28 cellular contexts compared by ENCODE assay signal in genomic region chr9:111412280-111412679, GRCh38.
DNase-seq lines count a peak whose midpoint lies in the region; ATAC-seq and TF ChIP-seq lines count a peak whose summit lies in the region.
"Had no signal": no experiment of that assay in that cellular context is flagged by ENCODE, and none has a peak within 500 bp of the region (broad histone marks: within the 10 kb centered on the region; RNA-seq: fewer than 3 reads in every experiment).

No MANE protein-coding gene starts in this region.

- no CpG with 5 or more reads among the region's 4 CpGs for WGBS in H9 (ENCODE audit: extremely low coverage, insufficient read length, low lambda C conversion rate)

- no peaks in the 10 kb centered on the region for H3K27me3 ChIP-seq in H9 (ENCODE audit: insufficient read depth, low read length)
- H3K27me3 ChIP-seq: adrenal gland, BE2C, cardiac muscle cell, foreskin keratinocyte, sigmoid colon, SJSA1, upper lobe of right lung had no signal

- no peak overlapping the region for H3K4ac ChIP-seq in H9 (ENCODE audit: low read depth, low read length)

- H4K20me1 ChIP-seq in H9 (ENCODE audit: control insufficient read depth, insufficient read depth, insufficient read length): no peaks in the 10 kb centered on the region

- peaks cover 55 to 89% (median 81%) of the 10 kb centered on the region in 3 experiments for H3K36me3 Mint-ChIP-seq in H9 (ENCODE audit: insufficient read depth in 1 of 3, low read depth in 3 of 3)

- H3K9me3 Mint-ChIP-seq in H9: peaks cover 0 to 3% of the 10 kb centered on the region in 2 experiments; a peak in 2 of 5 replicates
- H3K9me3 Mint-ChIP-seq: activated T-cell treated with anti-CD3 and anti-CD28 coated beads, Interleukin-2, amount 50 U/mL, for 4 hours; stimulated activated naive CD8-positive, alpha-beta T cell treated with anti-CD3 and anti-CD28 coated beads, Interleukin-15, Interleukin-2, amounts not matched to agents 100 ng/mL and 50 ng/mL, for 24 hours; T-helper 1 cell treated with Interleukin-12 subunit alpha and Interleukin-12 subunit beta and Interleukin-4 antibody, amounts not matched to agents 30 μg/mL and 1 μg/mL, for 36 hours had no signal

- no peak overlapping the region for H3T11ph ChIP-seq in H9 (ENCODE audit: low read length)

- H3K79me2 ChIP-seq in H9 (ENCODE audit: insufficient read depth, low read length): no peaks in the 10 kb centered on the region

- no peak for ATAC-seq in GM18907 (IDR thresholded peaks at IDR 0.05; ENCODE audit: unreplicated experiment)
- ATAC-seq: activated T-cell treated with anti-CD3 and anti-CD28 coated beads, Interleukin-2, amount 50 U/mL, for 4 hours; foreskin keratinocyte; HCT116; upper lobe of right lung had no signal

- no peak overlapping the region for H2BK15ac ChIP-seq in H9 (ENCODE audit: low read depth, low read length)

- no peak overlapping the region for H3K14ac ChIP-seq in H9 (ENCODE audit: insufficient read depth, low read length)

- DNase-seq in H9: no peak
- peak in 39 of 61 donors; percentile 5 to 85 (median 46) for DNase-seq in caudate nucleus (lab: John Stamatoyannopoulos, UW)
- DNase-seq in hippocampal formation (lab: John Stamatoyannopoulos, UW): peak; percentile 57 to 81
- DNase-seq in substantia nigra (lab: John Stamatoyannopoulos, UW): peak in 39 of 49 donors; percentile 4 to 81 (median 43)
- DNase-seq in OCI-M1 (lab: John Stamatoyannopoulos, UW): no peak
- no peak for DNase-seq in SKM-1 (lab: John Stamatoyannopoulos, UW; ENCODE audit: unreplicated experiment)
- DNase-seq in NCI-H2171 (lab: John Stamatoyannopoulos, UW): no peak
- DNase-seq: activated CD4-positive, alpha-beta T cell treated with anti-CD3 and anti-CD28 coated beads for 4 hours; activated T-cell treated with anti-CD3 and anti-CD28 coated beads, Interleukin-2, amount 50 U/mL, for 4 hours; BE2C; COR-L47; effector CD4-positive, alpha-beta T cell; erythroblast; foreskin keratinocyte; islet precursor cell; Karpas-422; MV-4-11; NCI-H526 treated with DMSO at 0.1 percent for 48 hours; sigmoid colon; upper lobe of right lung had no signal

- H3K4me1 Mint-ChIP-seq in H9: peaks cover 8 to 14% of the 10 kb centered on the region in 2 experiments

- H2AK5ac ChIP-seq in H9 (ENCODE audit: insufficient read length, low read length): no peak overlapping the region

- H3K27ac ChIP-seq in H9 (ENCODE audit: insufficient read length, low read depth, low read length) (no peak overlapping the region), caudate nucleus (ENCODE audit: low read depth, low read length) (peak overlapping the region; percentile 93), substantia nigra (ENCODE audit: low read depth, low read length, poor library complexity, severe bottlenecking) (peak overlapping the region; percentile 89)
- H3K27ac ChIP-seq: adrenal gland, cardiac muscle cell, foreskin keratinocyte, sigmoid colon, SJSA1, upper lobe of right lung had no signal

- no peak overlapping the region for H3K9ac ChIP-seq in H9 (ENCODE audit: extremely low read depth, insufficient read length, low read length)

- no peak overlapping the region for H3K23ac ChIP-seq in H9 (ENCODE audit: insufficient read length, low read depth, low read length)

- no peak overlapping the region for H2BK12ac ChIP-seq in H9 (ENCODE audit: insufficient read length, low read depth, low read length)

- H4K8ac ChIP-seq in H9 (replicated peaks; ENCODE audit: insufficient read length, low read depth, low read length): no peak overlapping the region

- no peak overlapping the region for H3K18ac ChIP-seq in H9 (ENCODE audit: insufficient read length, low read depth, low read length)

- no peak overlapping the region for H2BK5ac ChIP-seq in H9 (ENCODE audit: insufficient read length, low read length)

- H2BK20ac ChIP-seq in H9 (ENCODE audit: low read depth, low read length, poor library complexity, severe bottlenecking): no peak overlapping the region

- no peak overlapping the region for H4K5ac ChIP-seq in H9 (ENCODE audit: insufficient read length, low read depth, low read length)

- no peak overlapping the region for H3K56ac ChIP-seq in H9 (ENCODE audit: insufficient read length, low read depth, low read length)

- no peaks in the 10 kb centered on the region for H3K79me1 ChIP-seq in H9 (ENCODE audit: insufficient read depth, low read depth, low read length, poor library complexity, severe bottlenecking)

- peak; percentile 17; the same call in 2 of the 3 replicates for TF ChIP-seq CTCF in H9 (conservative IDR thresholded peaks at IDR 0.05)

- no peak overlapping the region for H2AFZ ChIP-seq in H9 (ENCODE audit: low read length)

- H3K27ac Mint-ChIP-seq in H9: no peak overlapping the region
- H3K27ac Mint-ChIP-seq: progenitor cell of endocrine pancreas; stimulated activated naive CD8-positive, alpha-beta T cell treated with anti-CD3 and anti-CD28 coated beads, Interleukin-15, Interleukin-2, amounts not matched to agents 100 ng/mL and 50 ng/mL, for 24 hours; T-helper 1 cell treated with Interleukin-12 subunit alpha and Interleukin-12 subunit beta and Interleukin-4 antibody, amounts not matched to agents 30 μg/mL and 1 μg/mL, for 36 hours had no signal

- H3K4me1 ChIP-seq in H9 (ENCODE audit: insufficient read depth, low read length): 0 out of 2 replicates have a peak, but pooled peaks cover 5% of the 10 kb centered on the region
- H3K4me1 ChIP-seq: adrenal gland, BE2C, foreskin keratinocyte, sigmoid colon, SJSA1, upper lobe of right lung had no signal

- no peaks in the 10 kb centered on the region for H3K27me3 Mint-ChIP-seq in H9 (ENCODE audit: low read depth)
- H3K27me3 Mint-ChIP-seq: progenitor cell of endocrine pancreas; stimulated activated naive CD8-positive, alpha-beta T cell treated with anti-CD3 and anti-CD28 coated beads, Interleukin-15, Interleukin-2, amounts not matched to agents 100 ng/mL and 50 ng/mL, for 24 hours had no signal

- no peak overlapping the region for H2BK120ac ChIP-seq in H9 (ENCODE audit: low read depth, low read length, poor library complexity, severe bottlenecking)

- no peak overlapping the region for H3K4me2 ChIP-seq in H9 (ENCODE audit: insufficient read depth, insufficient read length, low read length)

- H3K9me3 ChIP-seq in H9 (ENCODE audit: control insufficient read depth, low read depth, low read length): no peaks in the 10 kb centered on the region
- H3K9me3 ChIP-seq: adrenal gland, BE2C, sigmoid colon, SJSA1, upper lobe of right lung had no signal

- no peaks in the 10 kb centered on the region for H3K23me2 ChIP-seq in H9 (ENCODE audit: insufficient read length, low read depth, low read length, poor library complexity, severe bottlenecking)

- no peak overlapping the region for H4K91ac ChIP-seq in H9 (ENCODE audit: insufficient read length, low read depth, low read length)

- no peak overlapping the region for H3K4me3 Mint-ChIP-seq in H9
- H3K4me3 Mint-ChIP-seq: activated T-cell treated with anti-CD3 and anti-CD28 coated beads, Interleukin-2, amount 50 U/mL, for 4 hours; stimulated activated naive CD8-positive, alpha-beta T cell treated with anti-CD3 and anti-CD28 coated beads, Interleukin-15, Interleukin-2, amounts not matched to agents 100 ng/mL and 50 ng/mL, for 24 hours; T-helper 1 cell treated with Interleukin-12 subunit alpha and Interleukin-12 subunit beta and Interleukin-4 antibody, amounts not matched to agents 30 μg/mL and 1 μg/mL, for 36 hours had no signal

Comparison
In these comparisons a context has a peak if more than half of its experiments do, and no peak if none do; other contexts are left out.
1. DNase-seq: peak in caudate nucleus (39 of 61), hippocampal formation (2 of 2) and substantia nigra (39 of 49); none in H9 (single experiment), OCI-M1 (single experiment), SKM-1 (single experiment) and NCI-H2171 (single experiment).